In genomic region chr6:41877051-41877680, GRCh38 we compare ENCODE assay signal across 17 cellular contexts.
"Had no signal": no experiment of that assay in that cellular context is flagged by ENCODE, and none has a peak within 500 bp of the region (broad histone marks: within the 10 kb centered on the region; RNA-seq: fewer than 3 reads in every experiment).

No MANE protein-coding gene starts in this region.

- H3K27ac ChIP-seq: RWPE1 had no signal

- DNase-seq: KBM-7, MV-4-11, NCI-H1048, NCI-H1105, NCI-H1436 treated with DMSO at 0.1 percent for 48 hours, NCI-H1694, NCI-H187 treated with DMSO at 0.1 percent for 48 hours, NCI-H2081, NCI-H2107, NCI-H2227 treated with DMSO at 0.1 percent for 48 hours, NCI-H524 treated with DMSO at 0.1 percent for 48 hours, NCI-H69, NCI-H774, SHP77, T-helper 1 cell had no signal

- ATAC-seq: Panc1 had no signal
